ENCODE assay signal across 8 cellular contexts in genomic region chr14:89955022-89955414, GRCh38. TPM values are rescaled to one million over a fixed set of nuclear protein-coding genes. Genes with fewer than 3 reads are reported as not detected.
DNase-seq lines count a peak whose midpoint lies in the region; ATAC-seq, FAIRE-seq and TF ChIP-seq lines count a peak whose summit lies in the region.

No MANE protein-coding gene starts in this region.

- no peaks in the 10 kb centered on the region for H3K27me3 Mint-ChIP-seq in mesothelial cell of epicardium (ENCODE audit: low read depth)

- peaks cover 30% of the 10 kb centered on the region for H3K4me1 Mint-ChIP-seq in mesothelial cell of epicardium

- H3K4me3 ChIP-seq in GM12864 (ENCODE audit: low read depth, low read length) = peak overlapping the region; percentile 85
- peak overlapping the region; percentile 82 for H3K4me3 ChIP-seq in HUES48 (ENCODE audit: low read depth, low read length)
- H3K4me3 ChIP-seq in bronchial epithelial cell (ENCODE audit: low read depth, low read length) = peak overlapping the region; percentile 69

- no peaks in the 10 kb centered on the region for H3K9me3 Mint-ChIP-seq in mesothelial cell of epicardium

- H3K36me3 ChIP-seq in HUES48 (ENCODE audit: control insufficient read depth, insufficient read depth, low read length) (peaks cover 20% of the 10 kb centered on the region), bronchial epithelial cell (ENCODE audit: control insufficient read depth, insufficient read depth, low read length) (peaks cover 9% of the 10 kb centered on the region)

- H3K4me1 ChIP-seq in HUES48 (ENCODE audit: control insufficient read depth, insufficient read depth, low read length) = peaks cover 17% of the 10 kb centered on the region

- no peaks in the 10 kb centered on the region for H3K9me3 ChIP-seq in HUES48 (ENCODE audit: control insufficient read depth, insufficient read depth, low read length)

- DNase-seq in GM12864 (ENCODE audit: low read depth) (no peak), bronchial epithelial cell (ENCODE audit: low read depth) (no peak), mesothelial cell of epicardium (ENCODE audit: low spot score in 2 of 2, unreplicated experiment in 2 of 2) (no peak), LoVo (ENCODE audit: low spot score) (no peak), NCI-H1930 (lab: John Stamatoyannopoulos, UW) (no peak), NCI-H1092 treated with DMSO at 0.1 percent for 48 hours (lab: John Stamatoyannopoulos, UW) (no peak)

- no peak overlapping the region for H3K9ac ChIP-seq in HUES48 (ENCODE audit: low read depth, low read length)

- H3K36me3 Mint-ChIP-seq in mesothelial cell of epicardium = peaks cover 9% of the 10 kb centered on the region

- TF ChIP-seq CTCF in GM12864 (IDR thresholded peaks at IDR 0.05; ENCODE audit: low read depth, low read length, missing control alignments) (no peak), bronchial epithelial cell (IDR thresholded peaks at IDR 0.05; ENCODE audit: insufficient read depth, low read length, severe bottlenecking) (no peak), mesothelial cell of epicardium (IDR thresholded peaks at IDR 0.05; ENCODE audit: unreplicated experiment) (no peak)

- H3K27ac ChIP-seq in HUES48 (ENCODE audit: low read depth, low read length) = peak overlapping the region; percentile 31

- H3K4me3 Mint-ChIP-seq in mesothelial cell of epicardium = peak overlapping the region; percentile 98

- H3K27me3 ChIP-seq in HUES48 (ENCODE audit: control insufficient read depth, insufficient read depth, low read length) (no peaks in the 10 kb centered on the region), bronchial epithelial cell (ENCODE audit: control insufficient read depth, insufficient read depth, low read length) (no peaks in the 10 kb centered on the region)

- no peak for FAIRE-seq in bronchial epithelial cell (lab: Jason Lieb, UNC)

- peak overlapping the region; percentile 99 for H3K27ac Mint-ChIP-seq in mesothelial cell of epicardium

- ATAC-seq in HG03571 (IDR thresholded peaks at IDR 0.05; ENCODE audit: unreplicated experiment) = no peak

RNA-seq across cellular contexts. Expression of gene EFCAB11, which starts 0.5 kb away (rescaled TPM):
- 1.1 and 3.3 TPM in 2 replicates for total RNA-seq in bronchial epithelial cell
- 9.9 to 14.1 TPM (median 12.2 TPM) in 3 replicates for total RNA-seq in mesothelial cell of epicardium

RNA-seq across cellular contexts. Expression of gene TDP1, which starts 0.7 kb away (rescaled TPM):
- total RNA-seq in bronchial epithelial cell = 13.2 and 17.2 TPM in 2 replicates
- 30.6 to 34.9 TPM (median 30.8 TPM) in 3 replicates for total RNA-seq in mesothelial cell of epicardium
